ENCODE assay signal across 8 cellular contexts in genomic region chr19:1103691-1104451, GRCh38. TPM values are rescaled to one million over a fixed set of nuclear protein-coding genes. Genes with fewer than 3 reads are reported as not detected.
DNase-seq lines count a peak whose midpoint lies in the region; ATAC-seq, FAIRE-seq and TF ChIP-seq lines count a peak whose summit lies in the region.

Gene GPX4, plus strand, starts transcription at chr19:1103994. Its CDS starts 50 bp downstream, at chr19:1104044.

- no peaks in the 10 kb centered on the region for H3K9me2 ChIP-seq in OCI-LY1 (ENCODE audit: low read depth, low read length)

- H3F3A ChIP-seq in OCI-LY1 (ENCODE audit: insufficient read depth, low read length) = no peaks in the 10 kb centered on the region

- H3K27me3 Mint-ChIP-seq in mesothelial cell of epicardium (ENCODE audit: low read depth) = no peaks in the 10 kb centered on the region

- ATAC-seq in GM21423 (IDR thresholded peaks at IDR 0.05; ENCODE audit: unreplicated experiment) = peak; percentile 67

- no peak within 1 kb of the TSS for H2AFZ ChIP-seq in OCI-LY1 (ENCODE audit: low read length)

- H3K36me3 ChIP-seq in HUES64 (ENCODE audit: insufficient read depth, low read length) = peaks cover 20% of the 10 kb centered on the region
- peaks cover 14% of the 10 kb centered on the region; the same call in 1 of the 2 replicates for H3K36me3 ChIP-seq in OCI-LY1 (ENCODE audit: insufficient read depth, low read length)

- TF ChIP-seq CTCF in OCI-LY1 (IDR thresholded peaks at IDR 0.05; ENCODE audit: low read length) (no peak), mesothelial cell of epicardium (IDR thresholded peaks at IDR 0.05; ENCODE audit: unreplicated experiment) (no peak)

- H3K4me3 ChIP-seq in HUES64 (ENCODE audit: low read length) (peak within 1 kb of the TSS; percentile 88), OCI-LY1 (ENCODE audit: low read depth, low read length, poor library complexity, severe bottlenecking) (peak within 1 kb of the TSS; percentile 89)

- H3K4me1 Mint-ChIP-seq in mesothelial cell of epicardium = peaks cover 28% of the 10 kb centered on the region

- H3K27me3 ChIP-seq in HUES64 (ENCODE audit: insufficient read depth, low read length) = no peaks in the 10 kb centered on the region
- no peaks in the 10 kb centered on the region for H3K27me3 ChIP-seq in OCI-LY1 (ENCODE audit: insufficient read depth, low read length)

- peak within 1 kb of the TSS; percentile 92 for H3K9ac ChIP-seq in HUES64 (ENCODE audit: low read depth, low read length)
- H3K9ac ChIP-seq in OCI-LY1 (ENCODE audit: low read length) = peak within 1 kb of the TSS; percentile 83

- peak within 1 kb of the TSS; percentile 92 for H3K27ac Mint-ChIP-seq in mesothelial cell of epicardium

- no peaks in the 10 kb centered on the region for H3K36me3 Mint-ChIP-seq in mesothelial cell of epicardium

- H3K4me2 ChIP-seq in OCI-LY1 (ENCODE audit: low read length) = peak within 1 kb of the TSS; percentile 84

- H3K4me1 ChIP-seq in HUES64 (ENCODE audit: insufficient read depth, low read length) (peaks cover 11% of the 10 kb centered on the region; the same call in 1 of the 2 replicates), OCI-LY1 (ENCODE audit: insufficient read depth, low read length, severe bottlenecking) (peaks cover 45% of the 10 kb centered on the region)

- H3K79me2 ChIP-seq in OCI-LY1 (ENCODE audit: insufficient read depth, low read length) = no peaks in the 10 kb centered on the region

- DNase-seq in Caki2 (ENCODE audit: low read depth) = peak; percentile 97
- DNase-seq in activated CD8-positive, alpha-beta memory T cell treated with anti-CD3 and anti-CD28 coated beads, Interleukin-2, amount 50 U/mL, for 4 hours = peak; percentile 98
- DNase-seq in mesothelial cell of epicardium (ENCODE audit: low spot score in 2 of 2, unreplicated experiment in 2 of 2) = peak; percentile 96 to 99
- DNase-seq in stimulated activated CD8-positive, alpha-beta memory T cell treated with anti-CD3 and anti-CD28 coated beads, Interleukin-15, amount 100 ng/mL, for 48 hours (ENCODE audit: low read depth in 2 of 2) = peak; percentile 96 to 97

- H3K9me3 Mint-ChIP-seq in mesothelial cell of epicardium = no peaks in the 10 kb centered on the region

- H3K4me3 Mint-ChIP-seq in mesothelial cell of epicardium = peak within 1 kb of the TSS; percentile 71

- FAIRE-seq in endometrium (lab: Jason Lieb, UNC) = peak; percentile 96

- H3K9me3 ChIP-seq in HUES64 (ENCODE audit: insufficient read depth, low read depth, low read length) (no peaks in the 10 kb centered on the region), OCI-LY1 (ENCODE audit: low read length) (no peaks in the 10 kb centered on the region)

- under 1% methylated on average over 96 of the region's 96 CpGs for WGBS in HUES64

- no peaks in the 10 kb centered on the region for H4K20me1 ChIP-seq in OCI-LY1 (ENCODE audit: insufficient read depth, low read length)

- in situ Hi-C loops in Caki2 (cut with HindIII; ENCODE audit: low pct_unique_long_range_greater_than_20kb, low sequenced_read_pairs) = no loop called here

- peak within 1 kb of the TSS; percentile 97 for H3K27ac ChIP-seq in HUES64 (ENCODE audit: low read depth, low read length)
- H3K27ac ChIP-seq in OCI-LY1 (ENCODE audit: low read depth, low read length, poor library complexity, severe bottlenecking) = peak within 1 kb of the TSS; percentile 67

RNA-seq across cellular contexts. Expression of gene GPX4, which starts in this region (rescaled TPM):
- total RNA-seq in Caki2 (2014; rRNA removed; shearing (Covaris generic); ENCODE audit: low replicate concordance) = 693 and 719 TPM in 2 replicates
- polyA plus RNA-seq in HUES64 (2013, experiment 1 of 2) = 361 TPM
- 387 TPM for polyA plus RNA-seq in HUES64 (2013, experiment 2 of 2)
- total RNA-seq in mesothelial cell of epicardium = 190 to 208 TPM (median 201 TPM) in 3 replicates

Comparison
In these comparisons a context has a peak if more than half of its experiments do, and no peak if none do; other contexts are left out.
1. Peak in every context shown above with its lines: DNase-seq, ATAC-seq, H3K4me3 ChIP-seq and H3K27ac ChIP-seq.